Comparison of ENCODE assay signal across 10 cellular contexts in genomic region chr3:141828487-141829284, GRCh38. TPM values are rescaled to one million over a fixed set of nuclear protein-coding genes. Genes with fewer than 3 reads are reported as not detected.
DNase-seq lines count a peak whose midpoint lies in the region; ATAC-seq and TF ChIP-seq lines count a peak whose summit lies in the region.
"Had no signal": no experiment of that assay in that cellular context is flagged by ENCODE, and none has a peak within 500 bp of the region (broad histone marks: within the 10 kb centered on the region; RNA-seq: fewer than 3 reads in every experiment).

No MANE protein-coding gene starts in this region.

- ATAC-seq in SK-N-SH treated with all-trans-retinoic acid at 6 μM for 48 hours = peak; percentile 47; the same call in 2 of the 3 replicates
- ATAC-seq in right cardiac atrium = peak; percentile 88 to 89
- ATAC-seq in HG03520 (IDR thresholded peaks at IDR 0.05; ENCODE audit: unreplicated experiment) = no peak
- ATAC-seq in activated CD8-positive, alpha-beta memory T cell treated with anti-CD3 and anti-CD28 coated beads, Interleukin-2, amount 10 ng/mL, durations not matched to agents 7 days and 5 days = no peak
- no peak for ATAC-seq in HG02798 (IDR thresholded peaks at IDR 0.05; ENCODE audit: poor library complexity, unreplicated experiment)

- H3K9me2 ChIP-seq in SK-N-SH = no peaks in the 10 kb centered on the region

- no peaks in the 10 kb centered on the region for H3K4me1 Mint-ChIP-seq in activated CD8-positive, alpha-beta memory T cell treated with anti-CD3 and anti-CD28 coated beads, Interleukin-2, amount 10 ng/mL, durations not matched to agents 7 days and 5 days

- no peaks in the 10 kb centered on the region for H3F3A ChIP-seq in SK-N-SH (replicated peaks; ENCODE audit: insufficient read depth)

- no peak overlapping the region for H3K4me3 ChIP-seq in SK-N-SH (ENCODE audit: low read depth in 2 of 2, low read length in 1 of 2)
- no peak overlapping the region for H3K4me3 ChIP-seq in SJCRH30
- no peak overlapping the region for H3K4me3 ChIP-seq in right cardiac atrium (ENCODE audit: low read length)
- H3K4me3 ChIP-seq: BLaER1 had no signal

- no peak overlapping the region for H3K27ac ChIP-seq in SK-N-SH (ENCODE audit: low read depth in 2 of 2, low read length in 1 of 2)
- no peak overlapping the region for H3K27ac ChIP-seq in SJCRH30
- H3K27ac ChIP-seq in right cardiac atrium (ENCODE audit: low read length) = no peak overlapping the region
- H3K27ac ChIP-seq: BLaER1 had no signal

- CTCF ChIA-PET in SK-N-SH (lab: Yijun Ruan, JAX) = interaction anchor here (1.1 kb wide), 1 partner anchor 17 kb away, joined by 3 read pairs; no protein-coding TSS in a partner anchor
- CTCF ChIA-PET in activated CD8-positive, alpha-beta memory T cell treated with anti-CD3 and anti-CD28 coated beads, Interleukin-2, amount 10 ng/mL, durations not matched to agents 7 days and 5 days (lab: Charles Lee) = no interaction called here

- DNase-seq in SK-N-SH = no peak
- peak; percentile 79 to 89 for DNase-seq in SJCRH30
- peak in 2 of 3 donors; percentile 47 to 76 for DNase-seq in right cardiac atrium
- no peak for DNase-seq in HuH-7 (ENCODE audit: low spot score)
- DNase-seq in activated CD8-positive, alpha-beta memory T cell treated with anti-CD3 and anti-CD28 coated beads, Interleukin-2, amount 10 ng/mL, durations not matched to agents 7 days and 5 days = no peak
- DNase-seq: kidney glomerular epithelial cell had no signal

- no peak overlapping the region for H3K4me3 Mint-ChIP-seq in activated CD8-positive, alpha-beta memory T cell treated with anti-CD3 and anti-CD28 coated beads, Interleukin-2, amount 10 ng/mL, durations not matched to agents 7 days and 5 days

- no peak overlapping the region for H3K27ac Mint-ChIP-seq in activated CD8-positive, alpha-beta memory T cell treated with anti-CD3 and anti-CD28 coated beads, Interleukin-2, amount 10 ng/mL, durations not matched to agents 7 days and 5 days

- H4K20me1 ChIP-seq in SK-N-SH (ENCODE audit: insufficient read depth) = no peaks in the 10 kb centered on the region
- H4K20me1 ChIP-seq: BLaER1 had no signal

- H3K27me3 Mint-ChIP-seq in activated CD8-positive, alpha-beta memory T cell treated with anti-CD3 and anti-CD28 coated beads, Interleukin-2, amount 10 ng/mL, durations not matched to agents 7 days and 5 days = peaks cover 4% of the 10 kb centered on the region

- TF ChIP-seq CTCF in SK-N-SH (IDR thresholded peaks at IDR 0.05) = no peak

- H3K9me3 ChIP-seq in SK-N-SH (no peaks in the 10 kb centered on the region), SJCRH30 (replicated peaks) (no peaks in the 10 kb centered on the region), right cardiac atrium (ENCODE audit: control insufficient read depth, low read length) (no peaks in the 10 kb centered on the region)
- H3K9me3 ChIP-seq: BLaER1 had no signal

- H3K36me3 ChIP-seq in SK-N-SH (replicated peaks in 1 of 2; ENCODE audit: control insufficient read depth in 1 of 2, insufficient read depth in 2 of 2, low read length in 1 of 2) (no peaks in the 10 kb centered on the region), SJCRH30 (no peaks in the 10 kb centered on the region)
- H3K36me3 ChIP-seq: BLaER1 had no signal

- no peaks in the 10 kb centered on the region for H3K79me2 ChIP-seq in SK-N-SH (ENCODE audit: insufficient read depth)

- H3K9me3 Mint-ChIP-seq in activated CD8-positive, alpha-beta memory T cell treated with anti-CD3 and anti-CD28 coated beads, Interleukin-2, amount 10 ng/mL, durations not matched to agents 7 days and 5 days (ENCODE audit: low read depth) = no peaks in the 10 kb centered on the region

- no peak for TF ChIP-seq EP300 in SK-N-SH (IDR thresholded peaks at IDR 0.05; ENCODE audit: borderline replicate concordance in 1 of 2, low read depth in 1 of 2, low read length in 1 of 2)

- H3K4me2 ChIP-seq in SK-N-SH = no peak overlapping the region
- H3K4me2 ChIP-seq: BLaER1 had no signal

- no peaks in the 10 kb centered on the region for H3K36me3 Mint-ChIP-seq in activated CD8-positive, alpha-beta memory T cell treated with anti-CD3 and anti-CD28 coated beads, Interleukin-2, amount 10 ng/mL, durations not matched to agents 7 days and 5 days

- no peak overlapping the region for H3K9ac ChIP-seq in SK-N-SH
- H3K9ac ChIP-seq: BLaER1 had no signal

- no peak overlapping the region for H2AFZ ChIP-seq in SK-N-SH (ENCODE audit: low read depth)

- 27% methylated on average over 2 of the region's 2 CpGs for WGBS in SK-N-SH (ENCODE audit: low lambda C conversion rate)
- WGBS in right cardiac atrium = 29% methylated on average over 2 of the region's 2 CpGs

- no peak for TF ChIP-seq RAD21 in SK-N-SH (IDR thresholded peaks at IDR 0.05; ENCODE audit: low read length)

- H3K4me1 ChIP-seq in SK-N-SH (ENCODE audit: control insufficient read depth in 1 of 2, insufficient read depth in 2 of 2, low read depth in 1 of 2, low read length in 1 of 2) (peaks cover 0 to 13% of the 10 kb centered on the region in 2 experiments; a peak in 1 of 4 replicates), SJCRH30 (peaks cover 6% of the 10 kb centered on the region), right cardiac atrium (ENCODE audit: control insufficient read depth, insufficient read depth, low read length) (no peaks in the 10 kb centered on the region)
- H3K4me1 ChIP-seq: BLaER1 had no signal

- intact Hi-C loops in right cardiac atrium (cut with DNase I) = no loop called here

- no peaks in the 10 kb centered on the region; the same call in 1 of the 2 replicates for H3K27me3 ChIP-seq in SK-N-SH (ENCODE audit: insufficient read depth)
- H3K27me3 ChIP-seq in SJCRH30 = no peaks in the 10 kb centered on the region
- H3K27me3 ChIP-seq in right cardiac atrium (ENCODE audit: control insufficient read depth, insufficient read depth) = no peaks in the 10 kb centered on the region
- H3K27me3 ChIP-seq: BLaER1 had no signal

- POLR2A ChIA-PET in SK-N-SH (lab: Yijun Ruan, JAX) = no interaction called here

TF ChIP-seq in SK-N-SH treated with all-trans-retinoic acid at 6 μM for 48 hours, 23 proteins besides CTCF, POLR2A, EP300 and RAD21 (continues in another document):
- TF ChIP-seq, protein P1, sequence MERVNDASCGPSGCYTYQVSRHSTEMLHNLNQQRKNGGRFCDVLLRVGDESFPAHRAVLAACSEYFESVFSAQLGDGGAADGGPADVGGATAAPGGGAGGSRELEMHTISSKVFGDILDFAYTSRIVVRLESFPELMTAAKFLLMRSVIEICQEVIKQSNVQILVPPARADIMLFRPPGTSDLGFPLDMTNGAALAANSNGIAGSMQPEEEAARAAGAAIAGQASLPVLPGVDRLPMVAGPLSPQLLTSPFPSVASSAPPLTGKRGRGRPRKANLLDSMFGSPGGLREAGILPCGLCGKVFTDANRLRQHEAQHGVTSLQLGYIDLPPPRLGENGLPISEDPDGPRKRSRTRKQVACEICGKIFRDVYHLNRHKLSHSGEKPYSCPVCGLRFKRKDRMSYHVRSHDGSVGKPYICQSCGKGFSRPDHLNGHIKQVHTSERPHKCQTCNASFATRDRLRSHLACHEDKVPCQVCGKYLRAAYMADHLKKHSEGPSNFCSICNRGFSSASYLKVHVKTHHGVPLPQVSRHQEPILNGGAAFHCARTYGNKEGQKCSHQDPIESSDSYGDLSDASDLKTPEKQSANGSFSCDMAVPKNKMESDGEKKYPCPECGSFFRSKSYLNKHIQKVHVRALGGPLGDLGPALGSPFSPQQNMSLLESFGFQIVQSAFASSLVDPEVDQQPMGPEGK (CRISPR knock-in tag; IDR thresholded peaks at IDR 0.05; ENCODE audit: borderline replicate concordance) = no peak
- no peak for TF ChIP-seq RARB (CRISPR knock-in tag; IDR thresholded peaks at IDR 0.05)
- TF ChIP-seq ARNTL (CRISPR knock-in tag; IDR thresholded peaks at IDR 0.05; ENCODE audit: borderline replicate concordance, low read depth) = no peak
- TF ChIP-seq ZNF70 (CRISPR knock-in tag; IDR thresholded peaks at IDR 0.05) = no peak

TF ChIP-seq in SK-N-SH, 30 proteins besides CTCF, POLR2A, EP300 and RAD21 (continues in another document):
- no peak for TF ChIP-seq ZBTB33 (IDR thresholded peaks at IDR 0.05; ENCODE audit: borderline replicate concordance, low read depth)
- TF ChIP-seq SIN3A (IDR thresholded peaks at IDR 0.05; ENCODE audit: borderline replicate concordance, low read depth, low read length) = no peak
- no peak for TF ChIP-seq TAF1 (IDR thresholded peaks at IDR 0.05; ENCODE audit: borderline replicate concordance, low read depth, low read length)
- TF ChIP-seq, protein P2, sequence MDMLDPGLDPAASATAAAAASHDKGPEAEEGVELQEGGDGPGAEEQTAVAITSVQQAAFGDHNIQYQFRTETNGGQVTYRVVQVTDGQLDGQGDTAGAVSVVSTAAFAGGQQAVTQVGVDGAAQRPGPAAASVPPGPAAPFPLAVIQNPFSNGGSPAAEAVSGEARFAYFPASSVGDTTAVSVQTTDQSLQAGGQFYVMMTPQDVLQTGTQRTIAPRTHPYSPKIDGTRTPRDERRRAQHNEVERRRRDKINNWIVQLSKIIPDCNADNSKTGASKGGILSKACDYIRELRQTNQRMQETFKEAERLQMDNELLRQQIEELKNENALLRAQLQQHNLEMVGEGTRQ (IDR thresholded peaks at IDR 0.05; ENCODE audit: borderline replicate concordance, low read depth, low read length) = no peak

RNA-seq across cellular contexts. Expression of gene ATP1B3, which starts 47.8 kb away (rescaled TPM):
- 74.6 and 86.3 TPM in 2 replicates for polyA plus RNA-seq in SK-N-SH (2012; rRNA removed)
- polyA plus RNA-seq in SK-N-SH (2012; cell fraction: cytosol; rRNA removed) = 121 and 169 TPM in 2 replicates
- polyA plus RNA-seq in SK-N-SH (2012; cell fraction: nucleus; rRNA removed) = 49.8 and 108 TPM in 2 replicates
- 87.8 and 94.3 TPM in 2 replicates for total RNA-seq in SJCRH30 (2014; rRNA removed; shearing (Covaris generic))
- 10 to 100 TPM; 29.2 to 77.3 (median 49.3) TPM for total RNA-seq in right cardiac atrium
- 54.5 TPM for polyA plus RNA-seq in right cardiac atrium
- 100 to 1,000 TPM in 1 of 2 experiments, 10 to 100 TPM in 1; 94.9 to 135 TPM for total RNA-seq in activated CD8-positive, alpha-beta memory T cell treated with anti-CD3 and anti-CD28 coated beads, Interleukin-2, amount 10 ng/mL, durations not matched to agents 7 days and 5 days

Comparison
In these comparisons a context has a peak if more than half of its experiments do, and no peak if none do; other contexts are left out.
1. ATAC-seq: peak in SK-N-SH treated with all-trans-retinoic acid at 6 μM for 48 hours (single experiment) and right cardiac atrium (2 of 2); none in HG03520 (single experiment), activated CD8-positive, alpha-beta memory T cell treated with anti-CD3 and anti-CD28 coated beads, Interleukin-2, amount 10 ng/mL, durations not matched to agents 7 days and 5 days (single experiment) and HG02798 (single experiment).
2. DNase-seq: peak in SJCRH30 (2 of 2) and right cardiac atrium (2 of 3); none in SK-N-SH (single experiment), HuH-7 (single experiment) and activated CD8-positive, alpha-beta memory T cell treated with anti-CD3 and anti-CD28 coated beads, Interleukin-2, amount 10 ng/mL, durations not matched to agents 7 days and 5 days (single experiment).